1 cellular context compared by ENCODE assay signal in the genomic region with DNA sequence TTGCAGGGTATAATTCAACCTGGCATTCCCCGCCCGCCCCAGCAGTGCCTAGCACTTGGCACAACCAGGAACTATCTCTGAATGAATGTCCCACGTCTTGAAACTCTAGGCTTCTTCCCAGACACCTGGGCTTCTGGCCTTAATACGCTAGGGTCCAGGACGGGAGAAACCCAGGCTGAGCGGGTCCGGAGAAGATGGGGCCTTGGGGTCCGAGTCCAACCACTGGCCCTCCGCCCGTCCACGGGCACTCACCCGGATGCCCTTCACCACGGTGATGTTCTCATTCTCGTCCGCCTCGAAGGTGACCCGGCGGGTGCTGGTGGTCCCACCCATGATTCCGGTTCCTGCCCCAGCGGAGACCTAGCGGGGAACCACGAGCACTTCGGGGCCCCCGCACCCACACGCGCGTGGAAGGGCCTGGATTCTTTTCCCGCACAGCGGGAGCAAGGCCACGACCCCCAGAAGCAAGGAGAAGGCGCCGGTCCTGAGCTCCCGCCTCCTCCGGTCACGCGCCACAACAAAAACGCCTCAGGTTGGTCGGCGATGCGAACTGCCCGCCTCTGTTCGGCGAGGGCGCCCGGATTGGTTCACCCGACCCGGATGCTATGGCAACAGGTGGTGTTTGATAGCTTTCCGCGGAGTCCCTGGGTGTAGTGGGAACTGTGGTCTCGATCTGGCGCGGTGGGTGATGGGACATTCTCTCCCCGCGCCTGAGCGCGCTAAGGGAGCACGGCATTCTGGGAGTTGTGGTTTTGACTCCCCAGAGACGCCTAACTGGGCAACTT.
TF ChIP-seq lines count a peak whose summit lies in the region.

Gene CHCHD3, minus strand, starts transcription at position 486 of the 785 bp plus-strand sequence. Its CDS starts 153 bp downstream, at position 333.

TF ChIP-seq in HepG2, 621 proteins besides CTCF, POLR2A, EP300 and RAD21 (continued from another document and continues in another):
- peak; percentile 66; the same call in 1 of the 2 replicates for TF ChIP-seq TAF1 (CRISPR knock-in tag; IDR thresholded peaks at IDR 0.05)
- TF ChIP-seq SOX6 (IDR thresholded peaks at IDR 0.05), result no peak
- TF ChIP-seq SOX6 (CRISPR knock-in tag; IDR thresholded peaks at IDR 0.05), result peak; percentile 11; the same call in 1 of the 2 replicates
- peak; percentile 97 for TF ChIP-seq ZFX (CRISPR knock-in tag; IDR thresholded peaks at IDR 0.05; ENCODE audit: low read depth)
- TF ChIP-seq DR1 (CRISPR knock-in tag; IDR thresholded peaks at IDR 0.05), result peak; percentile 59
- TF ChIP-seq ZNF598 (CRISPR knock-in tag; IDR thresholded peaks at IDR 0.05; ENCODE audit: borderline replicate concordance), result 0 out of 2 replicates have a peak, but pooled peaks have one; percentile 30
- no peak for TF ChIP-seq BCL6 (CRISPR knock-in tag; IDR thresholded peaks at IDR 0.05)
- TF ChIP-seq ZNF713 (CRISPR knock-in tag; IDR thresholded peaks at IDR 0.05), result peak; percentile 15; the same call in 1 of the 2 replicates
- TF ChIP-seq, protein P1, sequence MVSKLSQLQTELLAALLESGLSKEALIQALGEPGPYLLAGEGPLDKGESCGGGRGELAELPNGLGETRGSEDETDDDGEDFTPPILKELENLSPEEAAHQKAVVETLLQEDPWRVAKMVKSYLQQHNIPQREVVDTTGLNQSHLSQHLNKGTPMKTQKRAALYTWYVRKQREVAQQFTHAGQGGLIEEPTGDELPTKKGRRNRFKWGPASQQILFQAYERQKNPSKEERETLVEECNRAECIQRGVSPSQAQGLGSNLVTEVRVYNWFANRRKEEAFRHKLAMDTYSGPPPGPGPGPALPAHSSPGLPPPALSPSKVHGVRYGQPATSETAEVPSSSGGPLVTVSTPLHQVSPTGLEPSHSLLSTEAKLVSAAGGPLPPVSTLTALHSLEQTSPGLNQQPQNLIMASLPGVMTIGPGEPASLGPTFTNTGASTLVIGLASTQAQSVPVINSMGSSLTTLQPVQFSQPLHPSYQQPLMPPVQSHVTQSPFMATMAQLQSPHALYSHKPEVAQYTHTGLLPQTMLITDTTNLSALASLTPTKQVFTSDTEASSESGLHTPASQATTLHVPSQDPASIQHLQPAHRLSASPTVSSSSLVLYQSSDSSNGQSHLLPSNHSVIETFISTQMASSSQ (IDR thresholded peaks at IDR 0.05; ENCODE audit: low read depth), result no peak
- TF ChIP-seq, protein P1 (CRISPR knock-in tag; IDR thresholded peaks at IDR 0.05; ENCODE audit: borderline replicate concordance), result peak; percentile 48; the same call in 1 of the 2 replicates
- TF ChIP-seq SALL2 (CRISPR knock-in tag; IDR thresholded peaks at IDR 0.05), result no peak
- peak; percentile 46; the same call in 1 of the 2 replicates for TF ChIP-seq ZNF160 (CRISPR knock-in tag; IDR thresholded peaks at IDR 0.05)
- peak; percentile 30 for TF ChIP-seq SRSF1 (optimal IDR thresholded peaks at IDR 0.05; ENCODE audit: low read depth, low read length)
- TF ChIP-seq TERF1 (CRISPR knock-in tag; IDR thresholded peaks at IDR 0.05), result no peak
- TF ChIP-seq TFDP1 (CRISPR knock-in tag; IDR thresholded peaks at IDR 0.05; ENCODE audit: borderline replicate concordance), result peak; percentile 88; the same call in 1 of the 2 replicates
- no peak for TF ChIP-seq RARG (CRISPR knock-in tag; IDR thresholded peaks at IDR 0.05; ENCODE audit: low read depth)
- no peak for TF ChIP-seq SMARCC2 (IDR thresholded peaks at IDR 0.05)
- TF ChIP-seq, protein P2, sequence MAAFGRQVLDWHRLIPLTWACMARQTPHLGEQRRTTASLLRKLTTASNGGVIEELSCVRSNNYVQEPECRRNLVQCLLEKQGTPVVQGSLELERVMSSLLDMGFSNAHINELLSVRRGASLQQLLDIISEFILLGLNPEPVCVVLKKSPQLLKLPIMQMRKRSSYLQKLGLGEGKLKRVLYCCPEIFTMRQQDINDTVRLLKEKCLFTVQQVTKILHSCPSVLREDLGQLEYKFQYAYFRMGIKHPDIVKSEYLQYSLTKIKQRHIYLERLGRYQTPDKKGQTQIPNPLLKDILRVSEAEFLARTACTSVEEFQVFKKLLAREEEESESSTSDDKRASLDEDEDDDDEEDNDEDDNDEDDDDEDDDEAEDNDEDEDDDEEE (CRISPR knock-in tag; IDR thresholded peaks at IDR 0.05), result 0 out of 2 replicates have a peak, but pooled peaks have one; percentile 14
- TF ChIP-seq, protein P3, sequence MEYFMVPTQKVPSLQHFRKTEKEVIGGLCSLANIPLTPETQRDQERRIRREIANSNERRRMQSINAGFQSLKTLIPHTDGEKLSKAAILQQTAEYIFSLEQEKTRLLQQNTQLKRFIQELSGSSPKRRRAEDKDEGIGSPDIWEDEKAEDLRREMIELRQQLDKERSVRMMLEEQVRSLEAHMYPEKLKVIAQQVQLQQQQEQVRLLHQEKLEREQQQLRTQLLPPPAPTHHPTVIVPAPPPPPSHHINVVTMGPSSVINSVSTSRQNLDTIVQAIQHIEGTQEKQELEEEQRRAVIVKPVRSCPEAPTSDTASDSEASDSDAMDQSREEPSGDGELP (IDR thresholded peaks at IDR 0.05; ENCODE audit: borderline replicate concordance, low read depth), result peak; percentile 58; the same call in 1 of the 2 replicates
- TF ChIP-seq NFYC (CRISPR knock-in tag; IDR thresholded peaks at IDR 0.05), result peak; percentile 95
- TF ChIP-seq, protein P4, sequence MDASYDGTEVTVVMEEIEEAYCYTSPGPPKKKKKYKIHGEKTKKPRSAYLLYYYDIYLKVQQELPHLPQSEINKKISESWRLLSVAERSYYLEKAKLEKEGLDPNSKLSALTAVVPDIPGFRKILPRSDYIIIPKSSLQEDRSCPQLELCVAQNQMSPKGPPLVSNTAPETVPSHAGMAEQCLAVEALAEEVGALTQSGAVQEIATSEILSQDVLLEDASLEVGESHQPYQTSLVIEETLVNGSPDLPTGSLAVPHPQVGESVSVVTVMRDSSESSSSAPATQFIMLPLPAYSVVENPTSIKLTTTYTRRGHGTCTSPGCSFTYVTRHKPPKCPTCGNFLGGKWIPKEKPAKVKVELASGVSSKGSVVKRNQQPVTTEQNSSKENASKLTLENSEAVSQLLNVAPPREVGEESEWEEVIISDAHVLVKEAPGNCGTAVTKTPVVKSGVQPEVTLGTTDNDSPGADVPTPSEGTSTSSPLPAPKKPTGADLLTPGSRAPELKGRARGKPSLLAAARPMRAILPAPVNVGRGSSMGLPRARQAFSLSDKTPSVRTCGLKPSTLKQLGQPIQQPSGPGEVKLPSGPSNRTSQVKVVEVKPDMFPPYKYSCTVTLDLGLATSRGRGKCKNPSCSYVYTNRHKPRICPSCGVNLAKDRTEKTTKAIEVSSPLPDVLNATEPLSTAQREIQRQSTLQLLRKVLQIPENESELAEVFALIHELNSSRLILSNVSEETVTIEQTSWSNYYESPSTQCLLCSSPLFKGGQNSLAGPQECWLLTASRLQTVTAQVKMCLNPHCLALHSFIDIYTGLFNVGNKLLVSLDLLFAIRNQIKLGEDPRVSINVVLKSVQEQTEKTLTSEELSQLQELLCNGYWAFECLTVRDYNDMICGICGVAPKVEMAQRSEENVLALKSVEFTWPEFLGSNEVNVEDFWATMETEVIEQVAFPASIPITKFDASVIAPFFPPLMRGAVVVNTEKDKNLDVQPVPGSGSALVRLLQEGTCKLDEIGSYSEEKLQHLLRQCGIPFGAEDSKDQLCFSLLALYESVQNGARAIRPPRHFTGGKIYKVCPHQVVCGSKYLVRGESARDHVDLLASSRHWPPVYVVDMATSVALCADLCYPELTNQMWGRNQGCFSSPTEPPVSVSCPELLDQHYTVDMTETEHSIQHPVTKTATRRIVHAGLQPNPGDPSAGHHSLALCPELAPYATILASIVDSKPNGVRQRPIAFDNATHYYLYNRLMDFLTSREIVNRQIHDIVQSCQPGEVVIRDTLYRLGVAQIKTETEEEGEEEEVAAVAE (CRISPR knock-in tag; IDR thresholded peaks at IDR 0.05; ENCODE audit: borderline replicate concordance), result peak; percentile 99
- TF ChIP-seq, protein P5, sequence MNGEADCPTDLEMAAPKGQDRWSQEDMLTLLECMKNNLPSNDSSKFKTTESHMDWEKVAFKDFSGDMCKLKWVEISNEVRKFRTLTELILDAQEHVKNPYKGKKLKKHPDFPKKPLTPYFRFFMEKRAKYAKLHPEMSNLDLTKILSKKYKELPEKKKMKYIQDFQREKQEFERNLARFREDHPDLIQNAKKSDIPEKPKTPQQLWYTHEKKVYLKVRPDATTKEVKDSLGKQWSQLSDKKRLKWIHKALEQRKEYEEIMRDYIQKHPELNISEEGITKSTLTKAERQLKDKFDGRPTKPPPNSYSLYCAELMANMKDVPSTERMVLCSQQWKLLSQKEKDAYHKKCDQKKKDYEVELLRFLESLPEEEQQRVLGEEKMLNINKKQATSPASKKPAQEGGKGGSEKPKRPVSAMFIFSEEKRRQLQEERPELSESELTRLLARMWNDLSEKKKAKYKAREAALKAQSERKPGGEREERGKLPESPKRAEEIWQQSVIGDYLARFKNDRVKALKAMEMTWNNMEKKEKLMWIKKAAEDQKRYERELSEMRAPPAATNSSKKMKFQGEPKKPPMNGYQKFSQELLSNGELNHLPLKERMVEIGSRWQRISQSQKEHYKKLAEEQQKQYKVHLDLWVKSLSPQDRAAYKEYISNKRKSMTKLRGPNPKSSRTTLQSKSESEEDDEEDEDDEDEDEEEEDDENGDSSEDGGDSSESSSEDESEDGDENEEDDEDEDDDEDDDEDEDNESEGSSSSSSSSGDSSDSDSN (CRISPR knock-in tag; IDR thresholded peaks at IDR 0.05), result 0 out of 2 replicates have a peak, but pooled peaks have one; percentile 37
- TF ChIP-seq MBNL3 (CRISPR knock-in tag; conservative IDR thresholded peaks at IDR 0.05), result no peak
- TF ChIP-seq AGO2 (optimal IDR thresholded peaks at IDR 0.05; ENCODE audit: low read depth, low read length), result peak; percentile 57
- TF ChIP-seq KDM5A (IDR thresholded peaks at IDR 0.05; ENCODE audit: borderline replicate concordance, low read length), result peak; percentile 79
- TF ChIP-seq BORCS8-MEF2B (CRISPR knock-in tag; IDR thresholded peaks at IDR 0.05), result peak; percentile 42; the same call in 1 of the 2 replicates
- 0 out of 2 replicates have a peak, but pooled peaks have one; percentile 40 for TF ChIP-seq ZNF670 (CRISPR knock-in tag; IDR thresholded peaks at IDR 0.05; ENCODE audit: borderline replicate concordance)
- no peak for TF ChIP-seq ZNF512 (CRISPR knock-in tag; IDR thresholded peaks at IDR 0.05)
- TF ChIP-seq ZNF280B (CRISPR knock-in tag; IDR thresholded peaks at IDR 0.05; ENCODE audit: borderline replicate concordance), result 0 out of 2 replicates have a peak, but pooled peaks have one; percentile 20
- TF ChIP-seq ATF7-NPFF (CRISPR knock-in tag; IDR thresholded peaks at IDR 0.05; ENCODE audit: low read depth), result peak; percentile 34; the same call in 1 of the 2 replicates
- peak; percentile 9 for TF ChIP-seq PITX1 (CRISPR knock-in tag; IDR thresholded peaks at IDR 0.05)
- TF ChIP-seq TBX2 (CRISPR knock-in tag; IDR thresholded peaks at IDR 0.05; ENCODE audit: borderline replicate concordance), result peak; percentile 26; the same call in 1 of the 2 replicates
